In the genomic region with DNA sequence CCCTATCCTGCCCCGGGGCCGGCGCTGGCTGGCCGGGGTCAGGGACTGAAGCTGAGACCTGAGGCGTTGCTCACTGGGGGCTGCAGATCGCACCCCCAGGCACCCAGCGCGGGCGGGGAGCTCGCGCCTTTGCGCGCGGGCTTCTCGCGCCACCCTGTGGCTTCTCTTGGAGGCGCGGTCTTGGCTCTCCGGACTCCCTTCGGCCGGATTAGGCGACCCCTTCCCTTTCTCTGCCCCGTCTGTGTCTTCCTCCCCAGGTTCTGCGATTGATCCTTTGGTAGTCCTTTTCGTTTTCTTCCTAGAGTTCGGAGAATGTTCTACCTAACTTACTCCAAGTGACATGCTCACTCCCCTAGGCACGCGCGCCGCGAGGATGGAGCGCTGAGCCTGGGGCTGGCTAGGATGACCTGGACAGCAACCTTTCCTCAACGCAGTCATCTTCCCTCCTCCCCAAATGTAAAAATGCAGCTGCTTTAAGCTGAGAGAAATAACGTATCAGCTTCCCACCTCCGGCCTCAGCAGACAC, we compare ENCODE assay signal across 9 cellular contexts. TPM values are rescaled to one million over a fixed set of nuclear protein-coding genes. Genes with fewer than 3 reads are reported as not detected.
DNase-seq lines count a peak whose midpoint lies in the region; ATAC-seq and TF ChIP-seq lines count a peak whose summit lies in the region.
"Had no signal": no experiment of that assay in that cellular context is flagged by ENCODE, and none has a peak within 500 bp of the region (broad histone marks: within the 10 kb centered on the region; RNA-seq: fewer than 3 reads in every experiment).

No MANE protein-coding gene starts in this region.

- H3K36me3 Mint-ChIP-seq in activated naive CD4-positive, alpha-beta T cell treated with anti-CD3 and anti-CD28 coated beads, Interleukin-2, amount 50 U/mL, for 24 hours, result no peaks in the 10 kb centered on the region

- H3K4me3 ChIP-seq in SJCRH30 (peak overlapping the region; percentile 40), prostate gland (peak overlapping the region; percentile 4 to 11)

- intact Hi-C loops in left cardiac atrium (cut with DNase I), result no loop called here
- intact Hi-C loops in prostate gland (cut with DNase I), result loop anchor here (5.0 to 10.0 kb wide), 2 partner anchors 58 to 165 kb away; no protein-coding TSS in a partner anchor

- in situ Hi-C loops in Caki2 (cut with HindIII; ENCODE audit: low pct_unique_long_range_greater_than_20kb, low sequenced_read_pairs), result no loop called here

- H3K36me3 ChIP-seq in SJCRH30 (no peaks in the 10 kb centered on the region), prostate gland (no peaks in the 10 kb centered on the region)

- H3K4me3 Mint-ChIP-seq in activated naive CD4-positive, alpha-beta T cell treated with anti-CD3 and anti-CD28 coated beads, Interleukin-2, amount 50 U/mL, for 24 hours, result peak overlapping the region; percentile 78

- H3K27ac ChIP-seq in SJCRH30, result no peak overlapping the region
- no peak overlapping the region for H3K27ac ChIP-seq in prostate gland

- ATAC-seq in left cardiac atrium, result peak; percentile 75 to 85

- no peak overlapping the region for H3K27ac Mint-ChIP-seq in activated naive CD4-positive, alpha-beta T cell treated with anti-CD3 and anti-CD28 coated beads, Interleukin-2, amount 50 U/mL, for 24 hours

- H3K27me3 ChIP-seq in SJCRH30 (peaks cover 28% of the 10 kb centered on the region), prostate gland (replicated peaks; ENCODE audit: insufficient read depth) (peaks cover 14% of the 10 kb centered on the region)

- peaks cover 18% of the 10 kb centered on the region for H3K4me1 Mint-ChIP-seq in activated naive CD4-positive, alpha-beta T cell treated with anti-CD3 and anti-CD28 coated beads, Interleukin-2, amount 50 U/mL, for 24 hours

- no peaks in the 10 kb centered on the region for H3K9me3 ChIP-seq in SJCRH30 (replicated peaks)
- no peaks in the 10 kb centered on the region for H3K9me3 ChIP-seq in prostate gland

- TF ChIP-seq CTCF in prostate gland (IDR thresholded peaks at IDR 0.05), result peak; percentile 42 to 78 (median 71)

- H3K4me1 ChIP-seq in SJCRH30 (peaks cover 4% of the 10 kb centered on the region; the same call in 1 of the 2 replicates), prostate gland (replicated peaks) (peaks cover 17% of the 10 kb centered on the region)

- DNase-seq in Caki2 (ENCODE audit: low read depth), result peak; percentile 55
- DNase-seq in HK-2 (ENCODE audit: unreplicated experiment), result peak; percentile 57
- DNase-seq in SJCRH30, result peak; percentile 27 to 60
- no peak for DNase-seq in left cardiac atrium
- DNase-seq in prostate gland (ENCODE audit: low spot score), result peak; percentile 14
- DNase-seq in GF-D8 (lab: John Stamatoyannopoulos, UW), result no peak
- DNase-seq in T1000 (lab: John Stamatoyannopoulos, UW), result no peak

- under 1% methylated on average over 35 of the region's 35 CpGs for WGBS in prostate gland

- H3K9me3 Mint-ChIP-seq in activated naive CD4-positive, alpha-beta T cell treated with anti-CD3 and anti-CD28 coated beads, Interleukin-2, amount 50 U/mL, for 24 hours, result no peaks in the 10 kb centered on the region

- H3K27me3 Mint-ChIP-seq in activated naive CD4-positive, alpha-beta T cell treated with anti-CD3 and anti-CD28 coated beads, Interleukin-2, amount 50 U/mL, for 24 hours, result peaks cover 39% of the 10 kb centered on the region

- no peak for TF ChIP-seq POLR2A in prostate gland (IDR thresholded peaks at IDR 0.05)

RNA-seq across cellular contexts. Expression of a gene that starts 0.5 kb away (rescaled TPM):
- not detected in 2 replicates for total RNA-seq in Caki2 (2014; rRNA removed; shearing (Covaris generic); ENCODE audit: low replicate concordance)
- total RNA-seq in SJCRH30 (2014; rRNA removed; shearing (Covaris generic)), result not detected in 2 replicates
- total RNA-seq in left cardiac atrium, result 1 to 10 TPM; 2.1 to 2.5 TPM
- total RNA-seq in prostate gland, result 10 to 100 TPM in 1 of 2 donors, under 1 TPM in 1; 0.59 to 31.4 TPM

RNA-seq across cellular contexts. Expression of a gene that starts 1.3 kb away (rescaled TPM):
- total RNA-seq in Caki2 (2014; rRNA removed; shearing (Covaris generic); ENCODE audit: low replicate concordance), result 0.03 TPM in 1 of 2 replicates, not detected in the other
- not detected in 2 replicates for total RNA-seq in SJCRH30 (2014; rRNA removed; shearing (Covaris generic))
- total RNA-seq in left cardiac atrium (under 1 TPM; 0.05 to 0.12 TPM), prostate gland (1 to 10 TPM in 1 of 2 donors, under 1 TPM in 1; 0.18 to 3.0 TPM)
- total RNA-seq: activated CD8-positive, alpha-beta memory T cell treated with anti-CD3 and anti-CD28 coated beads for 36 hours had no signal

RNA-seq across cellular contexts. Expression of a gene that starts 33.3 kb away (rescaled TPM):
- total RNA-seq in Caki2 (2014; rRNA removed; shearing (Covaris generic); ENCODE audit: low replicate concordance), result 0.88 and 5.0 TPM in 2 replicates
- not detected in 2 replicates for total RNA-seq in SJCRH30 (2014; rRNA removed; shearing (Covaris generic))
- total RNA-seq in left cardiac atrium (10 to 100 TPM in 1 of 2 donors, 1 to 10 TPM in 1; 7.2 to 10.4 TPM), prostate gland (10 to 100 TPM in 1 of 2 donors, 1 to 10 TPM in 1; 3.6 to 20.0 TPM)

RNA-seq across cellular contexts. Expression of a gene that starts 43.5 kb away (rescaled TPM):
- not detected in 2 replicates for total RNA-seq in Caki2 (2014; rRNA removed; shearing (Covaris generic); ENCODE audit: low replicate concordance)
- 0.30 TPM in 1 of 2 replicates, not detected in the other for total RNA-seq in SJCRH30 (2014; rRNA removed; shearing (Covaris generic))
- total RNA-seq in left cardiac atrium (1 to 10 TPM; 1.1 to 2.8 TPM), prostate gland (under 1 TPM in 1 of 2 donors, not detected in 1; 0.80 TPM)

Comparison
In these comparisons a context has a peak if more than half of its experiments do, and no peak if none do; other contexts are left out.
1. DNase-seq: peak in Caki2 (single experiment), HK-2 (single experiment), SJCRH30 (2 of 2) and prostate gland (single experiment); none in left cardiac atrium (single experiment), GF-D8 (single experiment) and T1000 (single experiment).